ENCODE assay signal across 1 cellular context in the genomic region with DNA sequence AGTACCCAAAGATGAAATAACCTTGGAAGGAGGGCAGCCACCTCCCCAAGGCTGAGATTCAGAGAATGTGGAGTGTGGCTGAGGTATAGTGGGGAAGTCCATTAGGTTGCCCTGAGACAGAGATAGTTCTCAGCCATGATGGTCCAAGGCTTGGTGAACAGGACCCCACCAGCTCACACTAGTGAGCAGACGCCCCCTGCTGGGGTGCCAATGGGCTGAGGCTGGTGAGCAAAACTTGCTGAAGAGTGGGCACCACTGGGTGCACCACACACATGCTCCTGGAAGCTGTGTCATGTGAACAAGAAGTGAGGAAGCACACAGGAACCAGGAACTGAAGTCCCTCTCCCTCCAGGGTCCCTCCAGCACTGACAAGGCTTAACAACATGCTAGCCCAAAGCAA.
A peak's percentile ranks its signal among the peaks of the same experiment; 100 is the strongest.
TF ChIP-seq lines count a peak whose summit lies in the region.

No MANE protein-coding gene starts in this region.

TF ChIP-seq in K562, 482 proteins besides CTCF, POLR2A, EP300 and RAD21 (continued from another document and continues in another):
- TF ChIP-seq PHB (CRISPR knock-in tag; IDR thresholded peaks at IDR 0.05) (no peak), ETS2 (tag; IDR thresholded peaks at IDR 0.05; ENCODE audit: borderline replicate concordance, poor library complexity, severe bottlenecking) (no peak), ZNF79 (CRISPR knock-in tag; IDR thresholded peaks at IDR 0.05; ENCODE audit: low read depth) (no peak), DNMT1 (IDR thresholded peaks at IDR 0.05) (no peak), PCBP1 (IDR thresholded peaks at IDR 0.05; ENCODE audit: low read depth, low read length, poor library complexity, severe bottlenecking) (no peak), EGR1 (conservative IDR thresholded peaks at IDR 0.05) (no peak), TBL1XR1 (IDR thresholded peaks at IDR 0.05; ENCODE audit: low read length in 2 of 2) (no peak), HNRNPLL (IDR thresholded peaks at IDR 0.05; ENCODE audit: low read depth, low read length, poor library complexity, severe bottlenecking) (no peak), RCOR1 (IDR thresholded peaks at IDR 0.05; ENCODE audit: borderline replicate concordance in 1 of 2, low read depth in 2 of 2, low read length in 2 of 2) (0 out of 4 replicates have a peak, but pooled peaks of 1 of the 2 experiments have one; percentile 8), GTF2F1 (IDR thresholded peaks at IDR 0.05; ENCODE audit: low read depth, low read length) (no peak), MXI1 (IDR thresholded peaks at IDR 0.05; ENCODE audit: low read depth, low read length) (no peak), MECOM (CRISPR knock-in tag; IDR thresholded peaks at IDR 0.05) (no peak), NR4A1 (CRISPR knock-in tag; IDR thresholded peaks at IDR 0.05) (no peak), NR4A1 (tag; IDR thresholded peaks at IDR 0.05) (no peak), NCOA4 (IDR thresholded peaks at IDR 0.05; ENCODE audit: partially characterized antibody) (no peak), ZNF778 (CRISPR knock-in tag; IDR thresholded peaks at IDR 0.05) (no peak), BMI1 (IDR thresholded peaks at IDR 0.05; ENCODE audit: low read length) (no peak), PHB2 (IDR thresholded peaks at IDR 0.05; ENCODE audit: low read depth) (no peak), BCL6 (CRISPR knock-in tag; IDR thresholded peaks at IDR 0.05) (no peak), ZBTB17 (CRISPR knock-in tag; IDR thresholded peaks at IDR 0.05) (no peak)
- TF ChIP-seq, protein P1, sequence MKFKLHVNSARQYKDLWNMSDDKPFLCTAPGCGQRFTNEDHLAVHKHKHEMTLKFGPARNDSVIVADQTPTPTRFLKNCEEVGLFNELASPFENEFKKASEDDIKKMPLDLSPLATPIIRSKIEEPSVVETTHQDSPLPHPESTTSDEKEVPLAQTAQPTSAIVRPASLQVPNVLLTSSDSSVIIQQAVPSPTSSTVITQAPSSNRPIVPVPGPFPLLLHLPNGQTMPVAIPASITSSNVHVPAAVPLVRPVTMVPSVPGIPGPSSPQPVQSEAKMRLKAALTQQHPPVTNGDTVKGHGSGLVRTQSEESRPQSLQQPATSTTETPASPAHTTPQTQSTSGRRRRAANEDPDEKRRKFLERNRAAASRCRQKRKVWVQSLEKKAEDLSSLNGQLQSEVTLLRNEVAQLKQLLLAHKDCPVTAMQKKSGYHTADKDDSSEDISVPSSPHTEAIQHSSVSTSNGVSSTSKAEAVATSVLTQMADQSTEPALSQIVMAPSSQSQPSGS (CRISPR knock-in tag; IDR thresholded peaks at IDR 0.05) = no peak
- TF ChIP-seq, protein P2, sequence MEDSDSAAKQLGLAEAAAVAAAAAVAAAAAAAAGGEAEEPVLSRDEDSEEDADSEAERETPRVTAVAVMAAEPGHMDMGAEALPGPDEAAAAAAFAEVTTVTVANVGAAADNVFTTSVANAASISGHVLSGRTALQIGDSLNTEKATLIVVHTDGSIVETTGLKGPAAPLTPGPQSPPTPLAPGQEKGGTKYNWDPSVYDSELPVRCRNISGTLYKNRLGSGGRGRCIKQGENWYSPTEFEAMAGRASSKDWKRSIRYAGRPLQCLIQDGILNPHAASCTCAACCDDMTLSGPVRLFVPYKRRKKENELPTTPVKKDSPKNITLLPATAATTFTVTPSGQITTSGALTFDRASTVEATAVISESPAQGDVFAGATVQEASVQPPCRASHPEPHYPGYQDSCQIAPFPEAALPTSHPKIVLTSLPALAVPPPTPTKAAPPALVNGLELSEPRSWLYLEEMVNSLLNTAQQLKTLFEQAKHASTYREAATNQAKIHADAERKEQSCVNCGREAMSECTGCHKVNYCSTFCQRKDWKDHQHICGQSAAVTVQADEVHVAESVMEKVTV (CRISPR knock-in tag; IDR thresholded peaks at IDR 0.05) = 0 out of 2 replicates have a peak, but pooled peaks have one; percentile 15
- TF ChIP-seq, protein P3, sequence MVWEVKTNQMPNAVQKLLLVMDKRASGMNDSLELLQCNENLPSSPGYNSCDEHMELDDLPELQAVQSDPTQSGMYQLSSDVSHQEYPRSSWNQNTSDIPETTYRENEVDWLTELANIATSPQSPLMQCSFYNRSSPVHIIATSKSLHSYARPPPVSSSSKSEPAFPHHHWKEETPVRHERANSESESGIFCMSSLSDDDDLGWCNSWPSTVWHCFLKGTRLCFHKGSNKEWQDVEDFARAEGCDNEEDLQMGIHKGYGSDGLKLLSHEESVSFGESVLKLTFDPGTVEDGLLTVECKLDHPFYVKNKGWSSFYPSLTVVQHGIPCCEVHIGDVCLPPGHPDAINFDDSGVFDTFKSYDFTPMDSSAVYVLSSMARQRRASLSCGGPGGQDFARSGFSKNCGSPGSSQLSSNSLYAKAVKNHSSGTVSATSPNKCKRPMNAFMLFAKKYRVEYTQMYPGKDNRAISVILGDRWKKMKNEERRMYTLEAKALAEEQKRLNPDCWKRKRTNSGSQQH (CRISPR knock-in tag; IDR thresholded peaks at IDR 0.05) = no peak
- TF ChIP-seq, protein P4, sequence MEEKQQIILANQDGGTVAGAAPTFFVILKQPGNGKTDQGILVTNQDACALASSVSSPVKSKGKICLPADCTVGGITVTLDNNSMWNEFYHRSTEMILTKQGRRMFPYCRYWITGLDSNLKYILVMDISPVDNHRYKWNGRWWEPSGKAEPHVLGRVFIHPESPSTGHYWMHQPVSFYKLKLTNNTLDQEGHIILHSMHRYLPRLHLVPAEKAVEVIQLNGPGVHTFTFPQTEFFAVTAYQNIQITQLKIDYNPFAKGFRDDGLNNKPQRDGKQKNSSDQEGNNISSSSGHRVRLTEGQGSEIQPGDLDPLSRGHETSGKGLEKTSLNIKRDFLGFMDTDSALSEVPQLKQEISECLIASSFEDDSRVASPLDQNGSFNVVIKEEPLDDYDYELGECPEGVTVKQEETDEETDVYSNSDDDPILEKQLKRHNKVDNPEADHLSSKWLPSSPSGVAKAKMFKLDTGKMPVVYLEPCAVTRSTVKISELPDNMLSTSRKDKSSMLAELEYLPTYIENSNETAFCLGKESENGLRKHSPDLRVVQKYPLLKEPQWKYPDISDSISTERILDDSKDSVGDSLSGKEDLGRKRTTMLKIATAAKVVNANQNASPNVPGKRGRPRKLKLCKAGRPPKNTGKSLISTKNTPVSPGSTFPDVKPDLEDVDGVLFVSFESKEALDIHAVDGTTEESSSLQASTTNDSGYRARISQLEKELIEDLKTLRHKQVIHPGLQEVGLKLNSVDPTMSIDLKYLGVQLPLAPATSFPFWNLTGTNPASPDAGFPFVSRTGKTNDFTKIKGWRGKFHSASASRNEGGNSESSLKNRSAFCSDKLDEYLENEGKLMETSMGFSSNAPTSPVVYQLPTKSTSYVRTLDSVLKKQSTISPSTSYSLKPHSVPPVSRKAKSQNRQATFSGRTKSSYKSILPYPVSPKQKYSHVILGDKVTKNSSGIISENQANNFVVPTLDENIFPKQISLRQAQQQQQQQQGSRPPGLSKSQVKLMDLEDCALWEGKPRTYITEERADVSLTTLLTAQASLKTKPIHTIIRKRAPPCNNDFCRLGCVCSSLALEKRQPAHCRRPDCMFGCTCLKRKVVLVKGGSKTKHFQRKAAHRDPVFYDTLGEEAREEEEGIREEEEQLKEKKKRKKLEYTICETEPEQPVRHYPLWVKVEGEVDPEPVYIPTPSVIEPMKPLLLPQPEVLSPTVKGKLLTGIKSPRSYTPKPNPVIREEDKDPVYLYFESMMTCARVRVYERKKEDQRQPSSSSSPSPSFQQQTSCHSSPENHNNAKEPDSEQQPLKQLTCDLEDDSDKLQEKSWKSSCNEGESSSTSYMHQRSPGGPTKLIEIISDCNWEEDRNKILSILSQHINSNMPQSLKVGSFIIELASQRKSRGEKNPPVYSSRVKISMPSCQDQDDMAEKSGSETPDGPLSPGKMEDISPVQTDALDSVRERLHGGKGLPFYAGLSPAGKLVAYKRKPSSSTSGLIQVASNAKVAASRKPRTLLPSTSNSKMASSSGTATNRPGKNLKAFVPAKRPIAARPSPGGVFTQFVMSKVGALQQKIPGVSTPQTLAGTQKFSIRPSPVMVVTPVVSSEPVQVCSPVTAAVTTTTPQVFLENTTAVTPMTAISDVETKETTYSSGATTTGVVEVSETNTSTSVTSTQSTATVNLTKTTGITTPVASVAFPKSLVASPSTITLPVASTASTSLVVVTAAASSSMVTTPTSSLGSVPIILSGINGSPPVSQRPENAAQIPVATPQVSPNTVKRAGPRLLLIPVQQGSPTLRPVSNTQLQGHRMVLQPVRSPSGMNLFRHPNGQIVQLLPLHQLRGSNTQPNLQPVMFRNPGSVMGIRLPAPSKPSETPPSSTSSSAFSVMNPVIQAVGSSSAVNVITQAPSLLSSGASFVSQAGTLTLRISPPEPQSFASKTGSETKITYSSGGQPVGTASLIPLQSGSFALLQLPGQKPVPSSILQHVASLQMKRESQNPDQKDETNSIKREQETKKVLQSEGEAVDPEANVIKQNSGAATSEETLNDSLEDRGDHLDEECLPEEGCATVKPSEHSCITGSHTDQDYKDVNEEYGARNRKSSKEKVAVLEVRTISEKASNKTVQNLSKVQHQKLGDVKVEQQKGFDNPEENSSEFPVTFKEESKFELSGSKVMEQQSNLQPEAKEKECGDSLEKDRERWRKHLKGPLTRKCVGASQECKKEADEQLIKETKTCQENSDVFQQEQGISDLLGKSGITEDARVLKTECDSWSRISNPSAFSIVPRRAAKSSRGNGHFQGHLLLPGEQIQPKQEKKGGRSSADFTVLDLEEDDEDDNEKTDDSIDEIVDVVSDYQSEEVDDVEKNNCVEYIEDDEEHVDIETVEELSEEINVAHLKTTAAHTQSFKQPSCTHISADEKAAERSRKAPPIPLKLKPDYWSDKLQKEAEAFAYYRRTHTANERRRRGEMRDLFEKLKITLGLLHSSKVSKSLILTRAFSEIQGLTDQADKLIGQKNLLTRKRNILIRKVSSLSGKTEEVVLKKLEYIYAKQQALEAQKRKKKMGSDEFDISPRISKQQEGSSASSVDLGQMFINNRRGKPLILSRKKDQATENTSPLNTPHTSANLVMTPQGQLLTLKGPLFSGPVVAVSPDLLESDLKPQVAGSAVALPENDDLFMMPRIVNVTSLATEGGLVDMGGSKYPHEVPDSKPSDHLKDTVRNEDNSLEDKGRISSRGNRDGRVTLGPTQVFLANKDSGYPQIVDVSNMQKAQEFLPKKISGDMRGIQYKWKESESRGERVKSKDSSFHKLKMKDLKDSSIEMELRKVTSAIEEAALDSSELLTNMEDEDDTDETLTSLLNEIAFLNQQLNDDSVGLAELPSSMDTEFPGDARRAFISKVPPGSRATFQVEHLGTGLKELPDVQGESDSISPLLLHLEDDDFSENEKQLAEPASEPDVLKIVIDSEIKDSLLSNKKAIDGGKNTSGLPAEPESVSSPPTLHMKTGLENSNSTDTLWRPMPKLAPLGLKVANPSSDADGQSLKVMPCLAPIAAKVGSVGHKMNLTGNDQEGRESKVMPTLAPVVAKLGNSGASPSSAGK (IDR thresholded peaks at IDR 0.05) = no peak
- TF ChIP-seq, protein P5, sequence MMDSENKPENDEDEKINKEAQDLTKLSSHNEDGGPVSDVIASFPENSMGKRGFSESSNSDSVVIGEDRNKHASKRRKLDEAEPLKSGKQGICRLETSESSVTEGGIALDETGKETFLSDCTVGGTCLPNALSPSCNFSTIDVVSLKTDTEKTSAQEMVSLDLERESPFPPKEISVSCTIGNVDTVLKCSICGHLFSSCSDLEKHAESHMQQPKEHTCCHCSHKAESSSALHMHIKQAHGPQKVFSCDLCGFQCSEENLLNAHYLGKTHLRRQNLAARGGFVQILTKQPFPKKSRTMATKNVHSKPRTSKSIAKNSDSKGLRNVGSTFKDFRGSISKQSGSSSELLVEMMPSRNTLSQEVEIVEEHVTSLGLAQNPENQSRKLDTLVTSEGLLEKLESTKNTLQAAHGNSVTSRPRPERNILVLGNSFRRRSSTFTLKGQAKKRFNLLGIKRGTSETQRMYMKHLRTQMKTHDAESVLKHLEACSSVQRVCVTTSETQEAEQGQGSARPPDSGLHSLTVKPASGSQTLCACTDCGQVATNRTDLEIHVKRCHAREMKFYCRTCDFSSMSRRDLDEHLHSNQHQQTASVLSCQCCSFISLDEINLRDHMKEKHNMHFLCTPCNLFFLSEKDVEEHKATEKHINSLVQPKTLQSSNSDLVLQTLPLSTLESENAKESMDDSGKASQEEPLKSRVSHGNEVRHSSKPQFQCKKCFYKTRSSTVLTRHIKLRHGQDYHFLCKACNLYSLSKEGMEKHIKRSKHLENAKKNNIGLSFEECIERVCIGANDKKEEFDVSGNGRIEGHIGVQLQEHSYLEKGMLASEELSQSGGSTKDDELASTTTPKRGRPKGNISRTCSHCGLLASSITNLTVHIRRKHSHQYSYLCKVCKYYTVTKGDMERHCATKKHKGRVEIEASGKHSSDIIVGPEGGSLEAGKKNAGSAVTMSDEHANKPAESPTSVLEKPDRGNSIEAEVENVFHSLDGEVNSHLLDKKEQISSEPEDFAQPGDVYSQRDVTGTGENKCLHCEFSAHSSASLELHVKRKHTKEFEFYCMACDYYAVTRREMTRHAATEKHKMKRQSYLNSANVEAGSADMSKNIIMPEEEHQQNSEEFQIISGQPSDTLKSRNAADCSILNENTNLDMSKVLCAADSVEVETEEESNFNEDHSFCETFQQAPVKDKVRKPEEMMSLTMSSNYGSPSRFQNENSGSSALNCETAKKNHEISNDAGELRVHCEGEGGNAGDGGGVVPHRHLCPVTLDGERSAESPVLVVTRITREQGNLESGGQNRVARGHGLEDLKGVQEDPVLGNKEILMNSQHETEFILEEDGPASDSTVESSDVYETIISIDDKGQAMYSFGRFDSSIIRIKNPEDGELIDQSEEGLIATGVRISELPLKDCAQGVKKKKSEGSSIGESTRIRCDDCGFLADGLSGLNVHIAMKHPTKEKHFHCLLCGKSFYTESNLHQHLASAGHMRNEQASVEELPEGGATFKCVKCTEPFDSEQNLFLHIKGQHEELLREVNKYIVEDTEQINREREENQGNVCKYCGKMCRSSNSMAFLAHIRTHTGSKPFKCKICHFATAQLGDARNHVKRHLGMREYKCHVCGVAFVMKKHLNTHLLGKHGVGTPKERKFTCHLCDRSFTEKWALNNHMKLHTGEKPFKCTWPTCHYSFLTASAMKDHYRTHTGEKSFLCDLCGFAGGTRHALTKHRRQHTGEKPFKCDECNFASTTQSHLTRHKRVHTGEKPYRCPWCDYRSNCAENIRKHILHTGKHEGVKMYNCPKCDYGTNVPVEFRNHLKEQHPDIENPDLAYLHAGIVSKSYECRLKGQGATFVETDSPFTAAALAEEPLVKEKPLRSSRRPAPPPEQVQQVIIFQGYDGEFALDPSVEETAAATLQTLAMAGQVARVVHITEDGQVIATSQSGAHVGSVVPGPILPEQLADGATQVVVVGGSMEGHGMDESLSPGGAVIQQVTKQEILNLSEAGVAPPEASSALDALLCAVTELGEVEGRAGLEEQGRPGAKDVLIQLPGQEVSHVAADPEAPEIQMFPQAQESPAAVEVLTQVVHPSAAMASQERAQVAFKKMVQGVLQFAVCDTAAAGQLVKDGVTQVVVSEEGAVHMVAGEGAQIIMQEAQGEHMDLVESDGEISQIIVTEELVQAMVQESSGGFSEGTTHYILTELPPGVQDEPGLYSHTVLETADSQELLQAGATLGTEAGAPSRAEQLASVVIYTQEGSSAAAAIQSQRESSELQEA (IDR thresholded peaks at IDR 0.05; ENCODE audit: low read depth) = no peak
